11 cellular contexts compared by ENCODE assay signal in the genomic region with DNA sequence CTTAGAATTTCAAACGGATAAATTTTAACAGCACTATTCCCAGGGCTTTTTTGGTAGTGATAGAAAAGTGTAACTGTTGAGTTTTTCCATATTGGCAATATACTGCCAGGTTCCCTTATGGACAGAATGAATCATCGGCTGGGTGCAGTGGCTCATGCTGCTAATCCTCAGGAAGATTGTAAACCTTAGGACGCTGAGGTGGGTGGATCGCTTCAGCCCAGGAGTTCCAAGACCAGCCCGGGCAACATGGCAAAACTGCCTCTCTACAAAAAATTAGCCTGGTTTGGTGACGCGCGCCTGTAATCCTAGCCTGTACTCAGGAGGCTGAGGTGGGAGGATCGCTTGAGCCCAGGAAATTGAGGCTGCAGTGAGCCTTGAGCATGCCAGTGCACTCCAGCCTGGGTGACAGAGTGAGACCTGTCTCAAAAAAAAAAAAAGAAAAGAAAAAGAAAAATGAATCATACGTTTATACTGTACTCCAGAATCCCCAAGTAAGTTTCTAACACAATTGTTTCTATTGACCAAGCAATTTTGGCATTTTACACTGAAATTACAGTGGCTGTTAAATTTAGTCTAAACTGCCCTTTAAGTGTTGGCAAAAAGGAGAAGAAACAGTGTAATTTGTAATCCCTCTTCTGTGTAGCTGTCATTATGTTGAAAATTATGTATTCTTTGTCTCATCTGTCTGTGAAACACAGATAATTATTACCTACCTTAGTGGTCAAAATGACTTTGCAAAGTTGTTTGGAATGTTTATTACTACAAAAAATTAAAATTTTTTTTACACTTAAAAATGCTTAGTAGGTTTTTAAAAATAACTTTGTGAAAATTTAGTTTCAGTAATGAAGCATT. TPM values are rescaled to one million over a fixed set of nuclear protein-coding genes. Genes with fewer than 3 reads are reported as not detected.
DNase-seq lines count a peak whose midpoint lies in the region; ATAC-seq and TF ChIP-seq lines count a peak whose summit lies in the region.
"Had no signal": no experiment of that assay in that cellular context is flagged by ENCODE, and none has a peak within 500 bp of the region (broad histone marks: within the 10 kb centered on the region; RNA-seq: fewer than 3 reads in every experiment).

No MANE protein-coding gene starts in this region.

- no peaks in the 10 kb centered on the region for H3K9me3 Mint-ChIP-seq in activated CD4-positive, alpha-beta T cell treated with anti-CD3 and anti-CD28 coated beads, Interleukin-2, amount 10 ng/mL, durations not matched to agents 24 days and 14 days
- H3K9me3 Mint-ChIP-seq in endothelial cell (ENCODE audit: unreplicated experiment), result no peaks in the 10 kb centered on the region

- TF ChIP-seq CTCF in endothelial cell (IDR thresholded peaks at IDR 0.05; ENCODE audit: unreplicated experiment) (no peak), psoas muscle (IDR thresholded peaks at IDR 0.05) (no peak)

- no peak overlapping the region for H3K27ac ChIP-seq in psoas muscle
- H3K27ac ChIP-seq: C4-2B had no signal

- H3K4me3 ChIP-seq in psoas muscle, result peak overlapping the region; percentile 90

- no peak for DNase-seq in activated CD4-positive, alpha-beta T cell treated with anti-CD3 and anti-CD28 coated beads, Interleukin-2, amount 10 ng/mL, durations not matched to agents 24 days and 14 days
- no peak for DNase-seq in activated CD4-positive, alpha-beta T cell treated with anti-CD3 and anti-CD28 coated beads for 1 hour
- DNase-seq in OCI-M1 (lab: John Stamatoyannopoulos, UW) (peak; percentile 53), endothelial cell (ENCODE audit: low spot score) (no peak), psoas muscle (no peak)
- DNase-seq: activated CD8-positive, alpha-beta memory T cell treated with anti-CD3 and anti-CD28 coated beads for 24 hours; NCI-H1436 treated with DMSO at 0.1 percent for 48 hours had no signal

- WGBS in psoas muscle, 3 donors, result 89 to 91% (median 90%) methylated on average over 10 of the region's 10 CpGs

- H3K36me3 Mint-ChIP-seq in activated CD4-positive, alpha-beta T cell treated with anti-CD3 and anti-CD28 coated beads, Interleukin-2, amount 10 ng/mL, durations not matched to agents 24 days and 14 days (ENCODE audit: low read depth), result peaks cover 7% of the 10 kb centered on the region
- no peaks in the 10 kb centered on the region for H3K36me3 Mint-ChIP-seq in endothelial cell (ENCODE audit: low read depth, unreplicated experiment)

- H3K9me3 ChIP-seq in psoas muscle, result no peaks in the 10 kb centered on the region

- ATAC-seq in psoas muscle, result no peak
- no peak for ATAC-seq in HG03159 (IDR thresholded peaks at IDR 0.05; ENCODE audit: unreplicated experiment)
- ATAC-seq in HG03196 (IDR thresholded peaks at IDR 0.05; ENCODE audit: unreplicated experiment), result no peak
- ATAC-seq in HG03139 (IDR thresholded peaks at IDR 0.05; ENCODE audit: unreplicated experiment), result no peak

- H3K4me1 ChIP-seq in psoas muscle, result peaks cover 18% of the 10 kb centered on the region

- no peaks in the 10 kb centered on the region for H3K27me3 Mint-ChIP-seq in activated CD4-positive, alpha-beta T cell treated with anti-CD3 and anti-CD28 coated beads, Interleukin-2, amount 10 ng/mL, durations not matched to agents 24 days and 14 days
- H3K27me3 Mint-ChIP-seq in endothelial cell (ENCODE audit: unreplicated experiment), result no peaks in the 10 kb centered on the region

- H3K27ac Mint-ChIP-seq in activated CD4-positive, alpha-beta T cell treated with anti-CD3 and anti-CD28 coated beads, Interleukin-2, amount 10 ng/mL, durations not matched to agents 24 days and 14 days, result no peak overlapping the region
- no peak overlapping the region for H3K27ac Mint-ChIP-seq in endothelial cell (ENCODE audit: unreplicated experiment)

- peak overlapping the region; percentile 99 for H3K4me3 Mint-ChIP-seq in activated CD4-positive, alpha-beta T cell treated with anti-CD3 and anti-CD28 coated beads, Interleukin-2, amount 10 ng/mL, durations not matched to agents 24 days and 14 days
- peak overlapping the region; percentile 42 for H3K4me3 Mint-ChIP-seq in endothelial cell (ENCODE audit: unreplicated experiment)

- intact Hi-C loops in activated CD4-positive, alpha-beta T cell treated with anti-CD3 and anti-CD28 coated beads, Interleukin-2, amount 10 ng/mL, durations not matched to agents 24 days and 14 days (cut with micrococcal nuclease), result no loop called here
- intact Hi-C loops in psoas muscle (cut with DNase I), result loop anchor here in 1 of 2 donors (2.0 kb wide), 1 partner anchor 57 kb away; a partner anchor contains a TSS

- H3K4me1 Mint-ChIP-seq in activated CD4-positive, alpha-beta T cell treated with anti-CD3 and anti-CD28 coated beads, Interleukin-2, amount 10 ng/mL, durations not matched to agents 24 days and 14 days, result peaks cover 22% of the 10 kb centered on the region
- peaks cover 17% of the 10 kb centered on the region for H3K4me1 Mint-ChIP-seq in endothelial cell (ENCODE audit: unreplicated experiment)

- no peaks in the 10 kb centered on the region for H3K36me3 ChIP-seq in psoas muscle (ENCODE audit: insufficient read depth in 1 of 2, low read depth in 1 of 2)

- H3K27me3 ChIP-seq in psoas muscle (ENCODE audit: insufficient read depth in 3 of 3, low read length in 2 of 3), result no peaks in the 10 kb centered on the region

RNA-seq across cellular contexts. Expression of a gene that starts 1.8 kb away (rescaled TPM):
- total RNA-seq in activated CD4-positive, alpha-beta T cell treated with anti-CD3 and anti-CD28 coated beads, Interleukin-2, amount 10 ng/mL, durations not matched to agents 24 days and 14 days, result 44.7 and 46.9 TPM in 2 replicates
- total RNA-seq in endothelial cell (ENCODE audit: unreplicated experiment) (53.6 TPM), psoas muscle (10 to 100 TPM; 32.6 to 38.8 (median 36.7) TPM)
- polyA plus RNA-seq in psoas muscle, result 10 to 100 TPM; 10.9 to 18.0 (median 11.6) TPM

RNA-seq across cellular contexts. Expression of a gene that starts 10.6 kb away (rescaled TPM):
- total RNA-seq in activated CD4-positive, alpha-beta T cell treated with anti-CD3 and anti-CD28 coated beads, Interleukin-2, amount 10 ng/mL, durations not matched to agents 24 days and 14 days, result 0.19 and 0.21 TPM in 2 replicates
- total RNA-seq in endothelial cell (ENCODE audit: unreplicated experiment), result 0.44 TPM
- total RNA-seq in psoas muscle, result under 1 TPM; 0.19 to 0.75 (median 0.24) TPM
- 1 to 10 TPM in 1 of 3 donors, under 1 TPM in 2; 0.04 to 1.1 (median 0.39) TPM for polyA plus RNA-seq in psoas muscle

RNA-seq across cellular contexts. Expression of a gene that starts 56.9 kb away (rescaled TPM):
- total RNA-seq in activated CD4-positive, alpha-beta T cell treated with anti-CD3 and anti-CD28 coated beads, Interleukin-2, amount 10 ng/mL, durations not matched to agents 24 days and 14 days, result 97.6 and 102 TPM in 2 replicates
- total RNA-seq in endothelial cell (ENCODE audit: unreplicated experiment) (59.6 TPM), psoas muscle (10 to 100 TPM; 24.2 to 39.2 (median 28.8) TPM)
- polyA plus RNA-seq in psoas muscle, result 10 to 100 TPM in 2 of 3 donors, 1 to 10 TPM in 1; 6.8 to 20.5 (median 16.2) TPM
